Comparison of ENCODE assay signal across 5 cellular contexts in the genomic region with DNA sequence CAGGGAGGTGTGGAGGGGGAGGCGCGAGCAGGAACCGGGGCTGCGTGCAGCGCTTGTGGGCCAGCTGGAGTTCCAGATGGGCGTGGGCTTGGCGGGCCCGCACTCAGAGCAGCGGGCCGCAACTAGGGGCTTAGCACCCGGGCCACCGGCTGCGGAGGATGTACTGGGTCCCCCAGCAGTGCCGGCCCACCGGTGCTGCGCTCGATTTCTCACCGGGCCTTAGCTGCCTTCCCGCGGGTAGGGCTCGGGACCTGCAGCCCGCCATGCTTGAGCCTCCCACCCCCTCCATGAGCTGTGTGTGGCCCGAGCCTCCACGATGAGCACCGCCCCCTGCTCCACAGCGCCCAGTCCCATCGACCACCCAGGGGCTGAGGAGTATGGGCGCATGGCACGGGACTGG.
DNase-seq lines count a peak whose midpoint lies in the region; FAIRE-seq and TF ChIP-seq lines count a peak whose summit lies in the region.
"Not testable (repeated sequence)": the region's sequence is repeated elsewhere in the genome, so short reads cannot be mapped to it uniquely, and the experiment has no call there.

No MANE protein-coding gene starts in this region.

- peaks cover 18% of the 10 kb centered on the region for H3K9me3 Mint-ChIP-seq in chondrocyte (ENCODE audit: low read depth)

- not testable (repeated sequence) for H3K36me3 ChIP-seq in kidney (ENCODE audit: control insufficient read depth in 1 of 2, insufficient read depth in 2 of 2, low read length in 2 of 2); spleen; testis (ENCODE audit: low read depth, missing control alignments)

- H3K27me3 ChIP-seq in spleen (replicated peaks in 1 of 7); testis: not testable (repeated sequence)

- not testable (repeated sequence) for H3K27ac Mint-ChIP-seq in chondrocyte (ENCODE audit: unreplicated experiment)

- WGBS in spleen, 5 donors, result 91 to 98% (median 94%) methylated on average over 8 to 29 of the region's 29 CpGs
- WGBS in testis, 2 donors, result 83% methylated on average over 20 of the region's 29 CpGs; no CpG with 5 or more reads in 1 of the 2 donors

- H3K9ac ChIP-seq in kidney (ENCODE audit: low read length in 2 of 2), result not testable (repeated sequence)

- H3K4me1 ChIP-seq in kidney (ENCODE audit: control insufficient read depth in 1 of 2, insufficient read depth in 1 of 2, low read depth in 1 of 2, low read length in 2 of 2); spleen; testis: not testable (repeated sequence)

- TF ChIP-seq POLR2A in spleen (IDR thresholded peaks at IDR 0.05); testis (IDR thresholded peaks at IDR 0.05): not testable (repeated sequence)

- H3K4me1 Mint-ChIP-seq in chondrocyte (ENCODE audit: low read depth), result not testable (repeated sequence)

- not testable (repeated sequence) for H3K4me3 ChIP-seq in kidney (ENCODE audit: low read length in 2 of 2); spleen
- peak overlapping the region in 1 of 2 donors; percentile 36 for H3K4me3 ChIP-seq in testis

- intact Hi-C loops in kidney (cut with DNase I); spleen (cut with DNase I; ENCODE audit: low total_unique reads); testis (cut with DNase I; ENCODE audit: low total_unique reads): not testable (repeated sequence)

- not testable (repeated sequence) for H3K27ac ChIP-seq in kidney (ENCODE audit: low read depth in 2 of 2, low read length in 2 of 2); spleen; testis

- not testable (repeated sequence) for TF ChIP-seq CTCF in chondrocyte (IDR thresholded peaks at IDR 0.05); kidney (IDR thresholded peaks at IDR 0.05; ENCODE audit: borderline replicate concordance, extremely low read depth, insufficient read depth); spleen (IDR thresholded peaks at IDR 0.05 in 8 of 11, conservative IDR thresholded peaks at IDR 0.05 in 3 of 11); testis (IDR thresholded peaks at IDR 0.05)

- not testable (repeated sequence) for H3K9me3 ChIP-seq in kidney (ENCODE audit: control insufficient read depth in 1 of 2, low read length in 2 of 2); testis
- H3K9me3 ChIP-seq in spleen, result peaks cover 0 to 42% (median 18%) of the 10 kb centered on the region in 8 donors

- not testable (repeated sequence) for H3K4me3 Mint-ChIP-seq in chondrocyte (ENCODE audit: unreplicated experiment)

- DNase-seq in DMS53 (lab: John Stamatoyannopoulos, UW), result peak; percentile 9
- peak; percentile 73 for DNase-seq in chondrocyte (ENCODE audit: low spot score)
- DNase-seq in kidney, result peak; percentile 61
- peak; percentile 67 for DNase-seq in spleen
- DNase-seq in testis, result peak; percentile 15

- not testable (repeated sequence) for H3K27me3 Mint-ChIP-seq in chondrocyte (ENCODE audit: low read depth)

- FAIRE-seq in kidney (lab: Jason Lieb, UNC), result not testable (repeated sequence)

- H3K36me3 Mint-ChIP-seq in chondrocyte (ENCODE audit: low read depth), result not testable (repeated sequence)

Comparison
In these comparisons a context has a peak if more than half of its experiments do, and no peak if none do; other contexts are left out.
1. DNase-seq: peak in every context shown above with its lines; median percentile 73 in chondrocyte; 67 in spleen; 61 in kidney; 15 in testis; 9 in DMS53.